1 cellular context compared by ENCODE assay signal in the genomic region with DNA sequence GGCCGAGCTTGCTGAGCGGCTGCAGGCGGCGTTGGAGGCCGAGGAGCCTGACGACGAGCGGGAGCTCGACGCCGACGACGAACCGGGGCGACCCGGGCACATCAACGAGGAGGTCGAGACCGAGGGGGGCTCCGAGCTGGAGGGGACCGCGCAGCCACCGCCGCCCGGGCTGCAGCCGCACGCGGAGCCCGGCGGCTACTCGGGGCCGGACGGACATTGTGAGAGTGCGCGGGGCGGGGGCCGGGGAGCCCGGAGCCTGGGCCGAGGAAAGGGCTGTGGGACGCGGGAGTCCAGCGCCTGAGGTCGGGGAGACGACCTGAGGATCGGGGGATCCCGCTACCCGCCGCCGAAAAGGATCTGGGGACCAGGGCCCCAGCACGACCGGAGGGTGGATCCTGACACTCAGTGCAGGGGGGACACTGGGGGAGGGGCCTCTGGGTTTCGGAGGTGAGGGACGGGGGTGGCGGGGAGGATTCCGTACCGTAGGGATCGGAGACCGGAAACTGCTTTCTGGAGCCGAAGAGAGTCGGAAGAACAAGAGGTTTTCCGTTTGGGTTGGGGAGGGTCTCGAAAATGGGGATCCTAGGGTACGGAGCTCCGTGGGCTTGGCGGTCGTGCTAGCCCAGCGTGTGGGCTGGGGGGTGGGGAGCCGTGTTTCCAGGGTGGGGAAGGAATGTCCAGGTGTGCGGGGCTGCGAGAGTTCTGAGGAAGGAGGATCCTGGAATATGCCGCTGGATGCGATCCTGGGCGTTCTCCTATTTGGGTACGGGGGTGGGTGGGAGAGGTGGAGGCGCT.
TF ChIP-seq lines count a peak whose summit lies in the region.

No MANE protein-coding gene starts in this region.

TF ChIP-seq in HepG2, 621 proteins besides CTCF, POLR2A, EP300 and RAD21 (continued from another document and continues in another):
- TF ChIP-seq JARID2 (CRISPR knock-in tag; IDR thresholded peaks at IDR 0.05; ENCODE audit: insufficient replicate concordance) (no peak), ZNF367 (CRISPR knock-in tag; IDR thresholded peaks at IDR 0.05; ENCODE audit: borderline replicate concordance) (peak; percentile 44; the same call in 1 of the 2 replicates), ZNF230 (CRISPR knock-in tag; IDR thresholded peaks at IDR 0.05) (no peak), ATF7 (IDR thresholded peaks at IDR 0.05) (no peak), ATF7 (CRISPR knock-in tag; IDR thresholded peaks at IDR 0.05) (0 out of 2 replicates have a peak, but pooled peaks have one; percentile 9), ZNF713 (CRISPR knock-in tag; IDR thresholded peaks at IDR 0.05) (no peak), FLYWCH1 (CRISPR knock-in tag; IDR thresholded peaks at IDR 0.05) (no peak), MBNL3 (CRISPR knock-in tag; conservative IDR thresholded peaks at IDR 0.05) (no peak), ZNF788 (CRISPR knock-in tag; IDR thresholded peaks at IDR 0.05; ENCODE audit: borderline replicate concordance) (no peak), SYNCRIP (IDR thresholded peaks at IDR 0.05; ENCODE audit: insufficient read depth, low read depth, low read length) (no peak), CEBPG (CRISPR knock-in tag; IDR thresholded peaks at IDR 0.05) (no peak), MIER3 (CRISPR knock-in tag; IDR thresholded peaks at IDR 0.05; ENCODE audit: borderline replicate concordance) (no peak), MZF1 (CRISPR knock-in tag; IDR thresholded peaks at IDR 0.05; ENCODE audit: borderline replicate concordance) (no peak), BRD4 (CRISPR knock-in tag; IDR thresholded peaks at IDR 0.05) (no peak), PHF8 (CRISPR knock-in tag; IDR thresholded peaks at IDR 0.05) (no peak; the same call in 1 of the 2 replicates), TARDBP (CRISPR knock-in tag; IDR thresholded peaks at IDR 0.05) (no peak), DMAP1 (CRISPR knock-in tag; IDR thresholded peaks at IDR 0.05) (no peak), ZNF224 (CRISPR knock-in tag; IDR thresholded peaks at IDR 0.05) (no peak), ZNF7 (CRISPR knock-in tag; IDR thresholded peaks at IDR 0.05) (no peak), HDAC2 (CRISPR knock-in tag; IDR thresholded peaks at IDR 0.05) (no peak), AGO1 (IDR thresholded peaks at IDR 0.05; ENCODE audit: low read depth, low read length, poor library complexity, severe bottlenecking) (no peak), ZNF180 (CRISPR knock-in tag; IDR thresholded peaks at IDR 0.05; ENCODE audit: borderline replicate concordance, low read depth) (no peak), RCOR2 (CRISPR knock-in tag; IDR thresholded peaks at IDR 0.05) (no peak), SATB2 (CRISPR knock-in tag; IDR thresholded peaks at IDR 0.05) (no peak), RARA (CRISPR knock-in tag; IDR thresholded peaks at IDR 0.05) (no peak), JUN (CRISPR knock-in tag; IDR thresholded peaks at IDR 0.05) (no peak), ZNF75D (CRISPR knock-in tag; IDR thresholded peaks at IDR 0.05; ENCODE audit: borderline replicate concordance) (no peak), REPIN1 (CRISPR knock-in tag; IDR thresholded peaks at IDR 0.05; ENCODE audit: borderline replicate concordance, low read depth) (no peak), NFKBIZ (CRISPR knock-in tag; IDR thresholded peaks at IDR 0.05) (no peak), TMF1 (CRISPR knock-in tag; IDR thresholded peaks at IDR 0.05; ENCODE audit: low read depth) (0 out of 2 replicates have a peak, but pooled peaks have one; percentile 46), MAZ (IDR thresholded peaks at IDR 0.05; ENCODE audit: borderline replicate concordance, low read depth, low read length) (no peak), MAZ (CRISPR knock-in tag; IDR thresholded peaks at IDR 0.05; ENCODE audit: low read depth) (0 out of 2 replicates have a peak, but pooled peaks have one; percentile 46)
- TF ChIP-seq, protein P1, sequence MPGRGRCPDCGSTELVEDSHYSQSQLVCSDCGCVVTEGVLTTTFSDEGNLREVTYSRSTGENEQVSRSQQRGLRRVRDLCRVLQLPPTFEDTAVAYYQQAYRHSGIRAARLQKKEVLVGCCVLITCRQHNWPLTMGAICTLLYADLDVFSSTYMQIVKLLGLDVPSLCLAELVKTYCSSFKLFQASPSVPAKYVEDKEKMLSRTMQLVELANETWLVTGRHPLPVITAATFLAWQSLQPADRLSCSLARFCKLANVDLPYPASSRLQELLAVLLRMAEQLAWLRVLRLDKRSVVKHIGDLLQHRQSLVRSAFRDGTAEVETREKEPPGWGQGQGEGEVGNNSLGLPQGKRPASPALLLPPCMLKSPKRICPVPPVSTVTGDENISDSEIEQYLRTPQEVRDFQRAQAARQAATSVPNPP (CRISPR knock-in tag; IDR thresholded peaks at IDR 0.05) = no peak
- TF ChIP-seq, protein P2, sequence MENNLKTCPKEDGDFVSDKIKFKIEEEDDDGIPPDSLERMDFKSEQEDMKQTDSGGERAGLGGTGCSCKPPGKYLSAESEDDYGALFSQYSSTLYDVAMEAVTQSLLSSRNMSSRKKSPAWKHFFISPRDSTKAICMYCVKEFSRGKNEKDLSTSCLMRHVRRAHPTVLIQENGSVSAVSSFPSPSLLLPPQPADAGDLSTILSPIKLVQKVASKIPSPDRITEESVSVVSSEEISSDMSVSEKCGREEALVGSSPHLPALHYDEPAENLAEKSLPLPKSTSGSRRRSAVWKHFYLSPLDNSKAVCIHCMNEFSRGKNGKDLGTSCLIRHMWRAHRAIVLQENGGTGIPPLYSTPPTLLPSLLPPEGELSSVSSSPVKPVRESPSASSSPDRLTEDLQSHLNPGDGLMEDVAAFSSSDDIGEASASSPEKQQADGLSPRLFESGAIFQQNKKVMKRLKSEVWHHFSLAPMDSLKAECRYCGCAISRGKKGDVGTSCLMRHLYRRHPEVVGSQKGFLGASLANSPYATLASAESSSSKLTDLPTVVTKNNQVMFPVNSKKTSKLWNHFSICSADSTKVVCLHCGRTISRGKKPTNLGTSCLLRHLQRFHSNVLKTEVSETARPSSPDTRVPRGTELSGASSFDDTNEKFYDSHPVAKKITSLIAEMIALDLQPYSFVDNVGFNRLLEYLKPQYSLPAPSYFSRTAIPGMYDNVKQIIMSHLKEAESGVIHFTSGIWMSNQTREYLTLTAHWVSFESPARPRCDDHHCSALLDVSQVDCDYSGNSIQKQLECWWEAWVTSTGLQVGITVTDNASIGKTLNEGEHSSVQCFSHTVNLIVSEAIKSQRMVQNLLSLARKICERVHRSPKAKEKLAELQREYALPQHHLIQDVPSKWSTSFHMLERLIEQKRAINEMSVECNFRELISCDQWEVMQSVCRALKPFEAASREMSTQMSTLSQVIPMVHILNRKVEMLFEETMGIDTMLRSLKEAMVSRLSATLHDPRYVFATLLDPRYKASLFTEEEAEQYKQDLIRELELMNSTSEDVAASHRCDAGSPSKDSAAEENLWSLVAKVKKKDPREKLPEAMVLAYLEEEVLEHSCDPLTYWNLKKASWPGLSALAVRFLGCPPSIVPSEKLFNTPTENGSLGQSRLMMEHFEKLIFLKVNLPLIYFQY (CRISPR knock-in tag; IDR thresholded peaks at IDR 0.05; ENCODE audit: borderline replicate concordance) = no peak
- TF ChIP-seq, protein P3, sequence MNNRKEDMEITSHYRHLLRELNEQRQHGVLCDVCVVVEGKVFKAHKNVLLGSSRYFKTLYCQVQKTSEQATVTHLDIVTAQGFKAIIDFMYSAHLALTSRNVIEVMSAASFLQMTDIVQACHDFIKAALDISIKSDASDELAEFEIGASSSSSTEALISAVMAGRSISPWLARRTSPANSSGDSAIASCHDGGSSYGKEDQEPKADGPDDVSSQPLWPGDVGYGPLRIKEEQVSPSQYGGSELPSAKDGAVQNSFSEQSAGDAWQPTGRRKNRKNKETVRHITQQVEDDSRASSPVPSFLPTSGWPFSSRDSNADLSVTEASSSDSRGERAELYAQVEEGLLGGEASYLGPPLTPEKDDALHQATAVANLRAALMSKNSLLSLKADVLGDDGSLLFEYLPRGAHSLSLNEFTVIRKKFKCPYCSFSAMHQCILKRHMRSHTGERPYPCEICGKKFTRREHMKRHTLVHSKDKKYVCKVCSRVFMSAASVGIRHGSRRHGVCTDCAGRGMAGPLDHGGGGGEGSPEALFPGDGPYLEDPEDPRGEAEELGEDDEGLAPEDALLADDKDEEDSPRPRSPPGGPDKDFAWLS (CRISPR knock-in tag; IDR thresholded peaks at IDR 0.05; ENCODE audit: borderline replicate concordance) = no peak
- TF ChIP-seq, protein P4, sequence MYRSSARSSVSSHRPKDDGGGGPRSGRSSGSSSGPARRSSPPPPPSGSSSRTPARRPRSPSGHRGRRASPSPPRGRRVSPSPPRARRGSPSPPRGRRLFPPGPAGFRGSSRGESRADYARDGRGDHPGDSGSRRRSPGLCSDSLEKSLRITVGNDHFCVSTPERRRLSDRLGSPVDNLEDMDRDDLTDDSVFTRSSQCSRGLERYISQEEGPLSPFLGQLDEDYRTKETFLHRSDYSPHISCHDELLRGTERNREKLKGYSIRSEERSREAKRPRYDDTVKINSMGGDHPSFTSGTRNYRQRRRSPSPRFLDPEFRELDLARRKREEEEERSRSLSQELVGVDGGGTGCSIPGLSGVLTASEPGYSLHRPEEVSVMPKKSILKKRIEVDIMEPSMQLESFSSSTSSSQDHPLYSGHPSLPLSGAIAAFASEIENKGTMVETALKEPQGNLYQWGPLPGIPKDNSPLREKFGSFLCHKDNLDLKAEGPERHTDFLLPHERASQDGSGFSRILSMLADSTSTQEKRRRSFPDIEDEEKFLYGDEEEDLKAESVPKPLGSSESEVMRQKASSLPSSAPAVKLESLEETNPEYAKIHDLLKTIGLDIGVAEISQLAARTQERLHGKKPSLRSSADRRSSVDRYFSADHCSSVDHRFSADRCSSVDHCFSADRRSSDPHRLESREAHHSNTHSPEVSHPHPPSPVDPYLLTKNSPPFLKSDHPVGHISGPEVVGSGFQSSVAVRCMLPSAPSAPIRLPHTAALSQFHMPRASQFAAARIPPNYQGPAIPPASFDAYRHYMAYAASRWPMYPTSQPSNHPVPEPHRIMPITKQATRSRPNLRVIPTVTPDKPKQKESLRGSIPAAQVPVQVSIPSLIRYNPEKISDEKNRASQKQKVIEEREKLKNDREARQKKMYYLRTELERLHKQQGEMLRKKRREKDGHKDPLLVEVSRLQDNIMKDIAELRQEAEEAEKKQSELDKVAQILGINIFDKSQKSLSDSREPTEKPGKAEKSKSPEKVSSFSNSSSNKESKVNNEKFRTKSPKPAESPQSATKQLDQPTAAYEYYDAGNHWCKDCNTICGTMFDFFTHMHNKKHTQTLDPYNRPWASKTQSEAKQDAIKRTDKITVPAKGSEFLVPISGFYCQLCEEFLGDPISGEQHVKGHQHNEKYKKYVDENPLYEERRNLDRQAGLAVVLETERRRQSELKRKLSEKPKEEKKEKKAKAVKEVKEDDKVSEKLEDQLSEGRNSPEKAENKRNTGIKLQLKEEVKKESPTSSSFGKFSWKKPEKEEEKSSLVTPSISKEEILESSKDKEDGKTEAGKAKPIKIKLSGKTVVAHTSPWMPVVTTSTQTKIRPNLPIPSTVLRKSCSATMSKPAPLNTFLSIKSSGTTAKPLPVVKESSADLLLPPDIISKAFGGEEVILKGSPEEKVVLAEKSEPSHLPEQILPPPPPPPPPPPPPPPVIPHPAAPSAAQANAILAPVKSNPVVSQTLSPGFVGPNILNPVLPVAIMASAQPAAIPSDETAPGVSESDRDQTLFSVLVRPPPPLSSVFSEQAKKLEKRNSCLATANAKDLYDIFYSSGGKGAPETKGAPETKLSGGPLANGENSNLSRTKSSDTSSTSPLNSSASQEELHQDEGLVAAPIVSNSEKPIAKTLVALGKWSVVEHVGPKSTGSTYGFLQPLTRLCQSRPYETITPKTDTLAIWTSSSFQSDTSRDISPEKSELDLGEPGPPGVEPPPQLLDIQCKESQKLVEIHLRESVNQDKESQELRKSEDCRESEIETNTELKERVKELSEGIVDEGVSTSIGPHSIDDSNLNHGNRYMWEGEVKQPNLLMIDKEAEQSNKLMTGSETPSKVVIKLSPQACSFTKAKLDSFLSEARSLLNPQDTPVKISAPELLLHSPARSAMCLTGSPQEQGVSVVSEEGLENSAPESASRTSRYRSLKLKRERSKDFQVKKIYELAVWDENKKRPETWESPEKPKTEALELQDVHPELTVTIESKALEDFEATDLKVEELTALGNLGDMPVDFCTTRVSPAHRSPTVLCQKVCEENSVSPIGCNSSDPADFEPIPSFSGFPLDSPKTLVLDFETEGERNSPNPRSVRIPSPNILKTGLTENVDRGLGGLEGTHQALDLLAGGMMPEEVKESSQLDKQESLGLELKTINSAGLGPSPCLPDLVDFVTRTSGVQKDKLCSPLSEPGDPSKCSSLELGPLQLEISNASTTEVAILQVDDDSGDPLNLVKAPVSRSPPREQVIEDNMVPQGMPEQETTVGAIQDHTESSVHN (CRISPR knock-in tag; IDR thresholded peaks at IDR 0.05) = no peak
- TF ChIP-seq, protein P5, sequence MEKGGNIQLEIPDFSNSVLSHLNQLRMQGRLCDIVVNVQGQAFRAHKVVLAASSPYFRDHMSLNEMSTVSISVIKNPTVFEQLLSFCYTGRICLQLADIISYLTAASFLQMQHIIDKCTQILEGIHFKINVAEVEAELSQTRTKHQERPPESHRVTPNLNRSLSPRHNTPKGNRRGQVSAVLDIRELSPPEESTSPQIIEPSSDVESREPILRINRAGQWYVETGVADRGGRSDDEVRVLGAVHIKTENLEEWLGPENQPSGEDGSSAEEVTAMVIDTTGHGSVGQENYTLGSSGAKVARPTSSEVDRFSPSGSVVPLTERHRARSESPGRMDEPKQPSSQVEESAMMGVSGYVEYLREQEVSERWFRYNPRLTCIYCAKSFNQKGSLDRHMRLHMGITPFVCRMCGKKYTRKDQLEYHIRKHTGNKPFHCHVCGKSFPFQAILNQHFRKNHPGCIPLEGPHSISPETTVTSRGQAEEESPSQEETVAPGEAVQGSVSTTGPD (CRISPR knock-in tag; IDR thresholded peaks at IDR 0.05) = 0 out of 2 replicates have a peak, but pooled peaks have one; percentile 16
- TF ChIP-seq, protein P6, sequence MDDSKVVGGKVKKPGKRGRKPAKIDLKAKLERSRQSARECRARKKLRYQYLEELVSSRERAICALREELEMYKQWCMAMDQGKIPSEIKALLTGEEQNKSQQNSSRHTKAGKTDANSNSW (CRISPR knock-in tag; IDR thresholded peaks at IDR 0.05; ENCODE audit: borderline replicate concordance) = no peak; the same call in 1 of the 2 replicates
- TF ChIP-seq, protein P7, sequence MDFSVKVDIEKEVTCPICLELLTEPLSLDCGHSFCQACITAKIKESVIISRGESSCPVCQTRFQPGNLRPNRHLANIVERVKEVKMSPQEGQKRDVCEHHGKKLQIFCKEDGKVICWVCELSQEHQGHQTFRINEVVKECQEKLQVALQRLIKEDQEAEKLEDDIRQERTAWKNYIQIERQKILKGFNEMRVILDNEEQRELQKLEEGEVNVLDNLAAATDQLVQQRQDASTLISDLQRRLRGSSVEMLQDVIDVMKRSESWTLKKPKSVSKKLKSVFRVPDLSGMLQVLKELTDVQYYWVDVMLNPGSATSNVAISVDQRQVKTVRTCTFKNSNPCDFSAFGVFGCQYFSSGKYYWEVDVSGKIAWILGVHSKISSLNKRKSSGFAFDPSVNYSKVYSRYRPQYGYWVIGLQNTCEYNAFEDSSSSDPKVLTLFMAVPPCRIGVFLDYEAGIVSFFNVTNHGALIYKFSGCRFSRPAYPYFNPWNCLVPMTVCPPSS (IDR thresholded peaks at IDR 0.05) = no peak
